10 cellular contexts compared by ENCODE assay signal in genomic region chr12:131103614-131104463, GRCh38.
A peak's percentile ranks its signal among the peaks of the same experiment; 100 is the strongest.
DNase-seq lines count a peak whose midpoint lies in the region; ATAC-seq, FAIRE-seq and TF ChIP-seq lines count a peak whose summit lies in the region.
"Had no signal": no experiment of that assay in that cellular context is flagged by ENCODE, and none has a peak within 500 bp of the region (broad histone marks: within the 10 kb centered on the region; RNA-seq: fewer than 3 reads in every experiment).

No MANE protein-coding gene starts in this region.

- H3K27me3 Mint-ChIP-seq in brain = peaks cover 3% of the 10 kb centered on the region
- H3K27me3 Mint-ChIP-seq: activated CD4-positive, alpha-beta memory T cell treated with anti-CD3 and anti-CD28 coated beads, Interleukin-2, amount 10 ng/mL, durations not matched to agents 7 days and 5 days had no signal

- no peak overlapping the region for H3K4me3 ChIP-seq in kidney (ENCODE audit: low read length in 2 of 2)

- FAIRE-seq in kidney (lab: Jason Lieb, UNC) = no peak

- no peaks in the 10 kb centered on the region for H3K9me3 ChIP-seq in kidney (ENCODE audit: control insufficient read depth in 1 of 2, low read length in 2 of 2)

- H3K4me1 Mint-ChIP-seq in brain = peaks cover 32% of the 10 kb centered on the region

- peak; percentile 61 for ATAC-seq in sciatic nerve
- ATAC-seq in GM18517 (IDR thresholded peaks at IDR 0.05; ENCODE audit: unreplicated experiment) = no peak

- no peaks in the 10 kb centered on the region for H3K4me1 ChIP-seq in kidney (ENCODE audit: control insufficient read depth in 1 of 2, insufficient read depth in 1 of 2, low read depth in 1 of 2, low read length in 2 of 2)

- H3K27ac ChIP-seq in kidney (ENCODE audit: low read depth in 2 of 2, low read length in 2 of 2) = no peak overlapping the region

- peaks cover 0 to 7% (median 0%) of the 10 kb centered on the region in 5 experiments for H3K9me3 Mint-ChIP-seq in brain
- H3K9me3 Mint-ChIP-seq: activated CD4-positive, alpha-beta memory T cell treated with anti-CD3 and anti-CD28 coated beads, Interleukin-2, amount 10 ng/mL, durations not matched to agents 7 days and 5 days; CD8-positive, alpha-beta T cell had no signal

- DNase-seq in ELF-1 (ENCODE audit: low read depth, low spot score) = peak; percentile 50
- DNase-seq in kidney = peak; percentile 71
- peak; percentile 69 for DNase-seq in sciatic nerve (ENCODE audit: low spot score)
- no peak for DNase-seq in C1 segment of cervical spinal cord (lab: John Stamatoyannopoulos, UW)
- no peak for DNase-seq in DMS153 (lab: John Stamatoyannopoulos, UW)
- DNase-seq in SHP77 (lab: John Stamatoyannopoulos, UW) = no peak

- TF ChIP-seq CTCF in brain (conservative IDR thresholded peaks at IDR 0.05) (no peak), kidney (IDR thresholded peaks at IDR 0.05; ENCODE audit: borderline replicate concordance, extremely low read depth, insufficient read depth) (no peak)

- H3K9ac ChIP-seq in kidney (ENCODE audit: low read length in 2 of 2) = no peak overlapping the region

- peak overlapping the region in 3 of 5 experiments; percentile 38 to 98 (median 44) for H3K27ac Mint-ChIP-seq in brain
- H3K27ac Mint-ChIP-seq: activated CD4-positive, alpha-beta memory T cell treated with anti-CD3 and anti-CD28 coated beads, Interleukin-2, amount 10 ng/mL, durations not matched to agents 7 days and 5 days had no signal

- no peak overlapping the region for H3K4me3 Mint-ChIP-seq in brain
- H3K4me3 Mint-ChIP-seq: activated CD4-positive, alpha-beta memory T cell treated with anti-CD3 and anti-CD28 coated beads, Interleukin-2, amount 10 ng/mL, durations not matched to agents 7 days and 5 days had no signal

- H3K36me3 Mint-ChIP-seq in brain = no peaks in the 10 kb centered on the region
- H3K36me3 Mint-ChIP-seq: CD8-positive, alpha-beta T cell had no signal

- intact Hi-C loops in kidney (cut with DNase I) = no loop called here
- intact Hi-C loops in sciatic nerve (cut with DNase I) = loop anchor here (10.0 kb wide), 1 partner anchor 351 kb away; no protein-coding TSS in a partner anchor

- no peaks in the 10 kb centered on the region for H3K36me3 ChIP-seq in kidney (ENCODE audit: control insufficient read depth in 1 of 2, insufficient read depth in 2 of 2, low read length in 2 of 2)

Comparison
In these comparisons a context has a peak if more than half of its experiments do, and no peak if none do; other contexts are left out.
1. DNase-seq: peak in ELF-1 (single experiment), kidney (single experiment) and sciatic nerve (single experiment); none in C1 segment of cervical spinal cord (0 of 14), DMS153 (single experiment) and SHP77 (0 of 2).